15 cellular contexts compared by ENCODE assay signal in the genomic region with DNA sequence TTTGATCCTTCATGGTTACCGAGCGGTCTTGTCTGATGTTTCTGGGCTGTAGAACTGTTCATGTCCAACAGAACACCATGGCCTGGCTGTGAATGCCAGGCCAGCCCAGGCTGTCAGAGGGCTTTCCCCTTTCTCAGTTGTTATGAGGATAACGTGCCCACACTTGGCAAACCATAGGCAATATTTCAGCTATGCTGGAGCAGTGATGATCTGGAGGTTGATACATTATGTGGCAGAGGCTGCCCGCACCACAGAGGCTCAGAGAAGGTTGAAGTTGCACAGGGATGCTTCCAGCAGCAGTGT.
"Had no signal": no experiment of that assay in that cellular context is flagged by ENCODE, and none has a peak within 500 bp of the region (broad histone marks: within the 10 kb centered on the region; RNA-seq: fewer than 3 reads in every experiment).

No MANE protein-coding gene starts in this region.

- H3K4me3 ChIP-seq: esophagus squamous epithelium, heart right ventricle, left lung, mucosa of descending colon, prostate gland, right lobe of liver, thyroid gland had no signal

- H3K9me3 ChIP-seq: esophagus squamous epithelium, heart right ventricle, left lung, mucosa of descending colon, prostate gland, right lobe of liver, thyroid gland had no signal

- H3K27ac ChIP-seq: brain microvascular endothelial cell, esophagus squamous epithelium, heart right ventricle, left lung, prostate gland, right lobe of liver, thyroid gland had no signal

- DNase-seq: activated CD4-positive, alpha-beta T cell treated with anti-CD3 and anti-CD28 coated beads, Interleukin-2, amount 10 ng/mL, durations not matched to agents 24 days and 14 days; activated naive CD4-positive, alpha-beta T cell treated with Interleukin-2 at 50 U/mL for 16 hours; aorta; brain microvascular endothelial cell; effector CD8-positive, alpha-beta T cell; esophagus squamous epithelium; heart right ventricle; left lung; mucosa of descending colon; naive B cell; stimulated activated CD4-positive, alpha-beta T cell treated with anti-CD3 and anti-CD28 coated beads, Interleukin-4, amount 100 ng/mL, for 4 hours; thyroid gland had no signal

- FAIRE-seq: endothelial cell of umbilical vein had no signal

- H3K4me1 ChIP-seq: esophagus squamous epithelium, left lung, prostate gland had no signal

- H3K27me3 ChIP-seq: right lobe of liver, thyroid gland had no signal

- H3K36me3 ChIP-seq: brain microvascular endothelial cell, esophagus squamous epithelium, heart right ventricle, left lung, prostate gland, right lobe of liver, thyroid gland had no signal
